In genomic region chr6:52361945-52362442, GRCh38 we compare ENCODE assay signal across 8 cellular contexts. TPM values are rescaled to one million over a fixed set of nuclear protein-coding genes. Genes with fewer than 3 reads are reported as not detected.
DNase-seq lines count a peak whose midpoint lies in the region; ATAC-seq, FAIRE-seq and TF ChIP-seq lines count a peak whose summit lies in the region.

A gene with protein sequence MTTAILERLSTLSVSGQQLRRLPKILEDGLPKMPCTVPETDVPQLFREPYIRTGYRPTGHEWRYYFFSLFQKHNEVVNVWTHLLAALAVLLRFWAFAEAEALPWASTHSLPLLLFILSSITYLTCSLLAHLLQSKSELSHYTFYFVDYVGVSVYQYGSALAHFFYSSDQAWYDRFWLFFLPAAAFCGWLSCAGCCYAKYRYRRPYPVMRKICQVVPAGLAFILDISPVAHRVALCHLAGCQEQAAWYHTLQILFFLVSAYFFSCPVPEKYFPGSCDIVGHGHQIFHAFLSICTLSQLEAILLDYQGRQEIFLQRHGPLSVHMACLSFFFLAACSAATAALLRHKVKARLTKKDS (plus strand): TSS chr6:52362151. CDS start chr6:52403214, 41,063 bp downstream.

- no peaks in the 10 kb centered on the region for H3K9me3 ChIP-seq in A549
- H3K9me3 ChIP-seq in liver (ENCODE audit: control insufficient read depth in 4 of 4, low read length in 3 of 4): no peaks in the 10 kb centered on the region

- ATAC-seq in A549: peak; percentile 88 to 93
- ATAC-seq in HG03039 (IDR thresholded peaks at IDR 0.05; ENCODE audit: unreplicated experiment): peak; percentile 89

- H3K9ac ChIP-seq in liver (ENCODE audit: low read depth in 1 of 2, low read length in 2 of 2): peak within 1 kb of the TSS; percentile 66

- CTCF ChIA-PET in A549 (lab: Yijun Ruan, JAX): interaction anchor here (1.0 to 1.7 kb wide), 5 partner anchors 10 to 291 kb away, joined by 3 to 9 read pairs (median 4); no protein-coding TSS in a partner anchor

- peak; percentile 66 for TF ChIP-seq POLR2A in A549 (IDR thresholded peaks at IDR 0.05; ENCODE audit: low read length)
- TF ChIP-seq POLR2A in GM18526 (IDR thresholded peaks at IDR 0.05; ENCODE audit: extremely low read depth, insufficient read length): peak; percentile 65

- TF ChIP-seq EP300 in A549 (IDR thresholded peaks at IDR 0.05): no peak

- peak within 1 kb of the TSS; percentile 98 for H3K4me2 ChIP-seq in A549

- 0% methylated on average over 7 of the region's 69 CpGs for WGBS in A549 (ENCODE audit: missing lambda C conversion rate)
- 2% methylated on average over 69 of the region's 69 CpGs for WGBS in liver

- H3K4me1 ChIP-seq in A549: peaks cover 8% of the 10 kb centered on the region; the same call in 1 of the 3 replicates
- peaks cover 5 to 17% (median 12%) of the 10 kb centered on the region in 4 donors for H3K4me1 ChIP-seq in liver (ENCODE audit: control insufficient read depth in 4 of 4, insufficient read depth in 4 of 4, low read length in 3 of 4)

- TF ChIP-seq CTCF in A549 (IDR thresholded peaks at IDR 0.05) (no peak), coronary artery (IDR thresholded peaks at IDR 0.05) (no peak), liver (IDR thresholded peaks at IDR 0.05; ENCODE audit: low read depth, low read length, missing input control) (no peak)

- H3K27ac ChIP-seq in A549 (peak within 1 kb of the TSS; percentile 78 to 90), coronary artery (peak within 1 kb of the TSS; percentile 58 to 68), liver (ENCODE audit: low read depth in 1 of 2, low read length in 2 of 2) (peak within 1 kb of the TSS; percentile 25 to 63)

- H3K36me3 ChIP-seq in liver (ENCODE audit: control insufficient read depth in 4 of 4, insufficient read depth in 3 of 4, low read depth in 1 of 4, low read length in 3 of 4): no peaks in the 10 kb centered on the region

- POLR2A ChIA-PET in A549 (lab: Yijun Ruan, JAX): interaction anchor here (0.7 to 2.8 kb wide), 3 partner anchors 10 to 77 kb away, joined by 4 to 24 read pairs (median 4); no protein-coding TSS in a partner anchor

- H3K27me3 ChIP-seq in liver (ENCODE audit: control insufficient read depth in 4 of 4, insufficient read depth in 4 of 4, low read length in 3 of 4): no peaks in the 10 kb centered on the region

- DNase-seq in A549 (ENCODE audit: low read depth in 1 of 2, low spot score in 1 of 2) (peak; percentile 24 to 66), NCI-H510A (lab: John Stamatoyannopoulos, UW) (peak; percentile 65), coronary artery (ENCODE audit: low spot score) (peak; percentile 78)
- peak; percentile 83 for DNase-seq in activated CD4-positive, alpha-beta T cell treated with anti-CD3 and anti-CD28 coated beads for 48 hours
- DNase-seq in stimulated activated CD4-positive, alpha-beta T cell treated with anti-CD3 and anti-CD28 coated beads, Interleukin-2, amount 100 ng/mL, for 48 hours: peak; percentile 71 to 76

- peak within 1 kb of the TSS; percentile 91 for H3K4me3 ChIP-seq in A549
- H3K4me3 ChIP-seq in coronary artery: peak within 1 kb of the TSS; percentile 82
- peak within 1 kb of the TSS; percentile 53 to 71 (median 68) for H3K4me3 ChIP-seq in liver (ENCODE audit: low read depth in 1 of 3, low read length in 3 of 3)

- TF ChIP-seq RAD21 in A549 (conservative IDR thresholded peaks at IDR 0.05 in 1 of 2, IDR thresholded peaks at IDR 0.05 in 1 of 2) (no peak), liver (IDR thresholded peaks at IDR 0.05) (no peak)

- FAIRE-seq in A549 (lab: Jason Lieb, UNC): no peak

TF ChIP-seq in A549, 52 proteins besides CTCF, POLR2A, EP300 and RAD21:
- TF ChIP-seq TP53 (CRISPR knock-in tag; IDR thresholded peaks at IDR 0.05): 0 out of 2 replicates have a peak, but pooled peaks have one; percentile 29
- 0 out of 2 replicates have a peak, but pooled peaks have one; percentile 40 for TF ChIP-seq E2F6 (IDR thresholded peaks at IDR 0.05; ENCODE audit: borderline replicate concordance, low read depth)
- TF ChIP-seq MAZ (IDR thresholded peaks at IDR 0.05; ENCODE audit: borderline replicate concordance, low read depth, low read length): no peak
- 0 out of 5 replicates have a peak, but pooled peaks of 1 of the 2 experiments have one; percentile 38 for TF ChIP-seq JUN (IDR thresholded peaks at IDR 0.05)
- no peak for TF ChIP-seq SREBF2 (IDR thresholded peaks at IDR 0.05)

TF ChIP-seq in liver, 16 proteins besides CTCF, POLR2A, EP300 and RAD21:
- TF ChIP-seq FOXA1 (IDR thresholded peaks at IDR 0.05) (no peak), TAF1 (conservative IDR thresholded peaks at IDR 0.05) (no peak), ZBTB33 (IDR thresholded peaks at IDR 0.05) (no peak), HNF4G (IDR thresholded peaks at IDR 0.05) (no peak)

RNA-seq across cellular contexts. Expression of the gene that starts here (rescaled TPM):
- polyA plus RNA-seq in A549 (2011; rRNA removed) (1.2 and 1.3 TPM in 2 replicates), A549 (2017; fragmentation: RNase III; extraction: RNeasy Plus Mini Kit Qiagen cat#74134 plus additional on column Dnase treatment) (0.50 to 0.84 TPM (median 0.80 TPM) in 3 replicates), liver (under 1 TPM; 0.43 to 0.63 TPM)
- polyA plus RNA-seq in A549 (2012; cell fraction: cytosol; rRNA removed): 0.24 and 0.35 TPM in 2 replicates
- 0.27 and 0.36 TPM in 2 replicates for polyA plus RNA-seq in A549 (2012; cell fraction: nucleus; rRNA removed)
- 0.99 and 1.6 TPM in 2 replicates for polyA minus RNA-seq in A549 (2011; rRNA and poly(A)+ RNA removed)
- total RNA-seq in liver: 1 to 10 TPM in 1 of 2 donors, under 1 TPM in 1; 0.84 to 3.3 TPM

Comparison
In these comparisons a context has a peak if more than half of its experiments do, and no peak if none do; other contexts are left out.
1. Peak in every context shown above with its lines: DNase-seq, ATAC-seq, H3K4me3 ChIP-seq and H3K27ac ChIP-seq.